In the genomic region with DNA sequence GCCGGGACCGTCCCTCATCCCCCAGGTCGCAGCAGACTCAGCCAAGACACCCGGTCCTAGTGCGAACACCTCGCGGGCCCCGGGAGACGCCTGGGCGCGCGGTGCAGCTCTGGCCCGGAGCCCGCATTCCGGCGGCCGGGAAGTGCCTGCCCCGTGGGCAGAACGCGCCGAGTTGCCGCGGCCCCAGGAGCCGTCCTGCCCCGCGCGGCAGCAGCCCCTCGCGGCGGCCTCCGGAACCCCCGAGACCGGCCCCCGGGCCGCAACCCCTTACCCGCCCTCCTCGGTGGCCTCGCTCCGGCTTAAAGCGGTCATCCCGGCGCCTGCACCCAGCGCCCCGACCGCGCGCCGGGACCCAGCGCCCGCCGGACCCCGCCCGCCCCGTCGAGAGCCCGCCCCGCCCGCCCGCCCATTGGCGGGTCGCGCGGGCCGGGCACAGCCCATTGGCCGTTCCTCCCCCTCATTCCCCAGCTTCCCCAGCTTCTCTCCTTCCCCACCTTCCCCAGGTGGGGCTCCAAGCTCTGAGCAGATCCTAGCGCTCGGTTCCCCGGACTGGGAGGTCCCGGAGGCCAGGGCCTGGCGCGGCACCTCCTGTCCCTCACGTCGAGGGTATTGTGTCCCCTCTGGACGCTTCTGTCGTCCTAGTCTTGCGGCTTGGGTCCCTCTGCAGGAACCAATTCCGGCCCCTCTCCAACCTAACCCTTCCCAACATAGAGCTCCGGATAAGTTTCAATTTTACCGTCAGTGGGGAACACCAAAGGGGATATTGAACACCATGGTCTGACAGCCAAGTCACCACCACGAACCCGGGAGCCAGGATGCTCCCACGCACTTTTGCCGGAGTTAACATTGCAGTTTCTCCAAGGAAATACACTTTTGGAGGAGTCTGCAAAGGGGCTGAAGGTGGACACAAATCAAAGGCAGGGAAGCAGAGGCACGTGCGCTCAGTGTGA, we compare ENCODE assay signal across 8 cellular contexts. TPM values are rescaled to one million over a fixed set of nuclear protein-coding genes. Genes with fewer than 3 reads are reported as not detected.
DNase-seq lines count a peak whose midpoint lies in the region; ATAC-seq and TF ChIP-seq lines count a peak whose summit lies in the region.

A gene (minus strand): TSS at position 328 of the 950 bp plus-strand sequence.

- TF ChIP-seq CTCF in AG04450 (IDR thresholded peaks at IDR 0.05; ENCODE audit: low read depth, low read length) (no peak), RWPE2 (IDR thresholded peaks at IDR 0.05; ENCODE audit: poor library complexity, severe bottlenecking) (peak; percentile 9), lower lobe of right lung (IDR thresholded peaks at IDR 0.05) (no peak)

- H3K27me3 ChIP-seq in AG04450 (ENCODE audit: control insufficient read depth, insufficient read depth, low read length) (no peaks in the 10 kb centered on the region), RWPE2 (ENCODE audit: insufficient read depth, poor library complexity, severe bottlenecking) (no peaks in the 10 kb centered on the region), lower lobe of right lung (ENCODE audit: low read depth) (peaks cover 12% of the 10 kb centered on the region)

- H3K9me3 ChIP-seq in AG04450 (ENCODE audit: control insufficient read depth, insufficient read depth, low read length) = no peaks in the 10 kb centered on the region; the same call in 1 of the 2 replicates
- H3K9me3 ChIP-seq in RWPE2 (ENCODE audit: severe bottlenecking) = no peaks in the 10 kb centered on the region
- H3K9me3 ChIP-seq in lower lobe of right lung = no peaks in the 10 kb centered on the region

- H3K36me3 Mint-ChIP-seq in dendritic cell treated with granulocyte-macrophage colony-stimulating factor and Interleukin-4, amounts not matched to agents 40 ng/mL and 50 ng/mL, for 4 days (ENCODE audit: low read depth) = peaks cover 51% of the 10 kb centered on the region
- peaks cover 39 to 47% of the 10 kb centered on the region in 2 donors for H3K36me3 Mint-ChIP-seq in stimulated activated naive B cell treated with anti-CD40 and anti-IgM and Interleukin-4, amounts not matched to agents 10 μg/mL and 1 μg/mL and 100 μg/mL, for 72 hours

- ATAC-seq in GM19395 (IDR thresholded peaks at IDR 0.05; ENCODE audit: unreplicated experiment) = peak; percentile 48
- peak; percentile 77 for ATAC-seq in RWPE2 (ENCODE audit: low read depth)
- peak; percentile 78 for ATAC-seq in lower lobe of right lung
- ATAC-seq in stimulated activated naive B cell treated with anti-CD40 and anti-IgM and Interleukin-4, amounts not matched to agents 10 μg/mL and 1 μg/mL and 100 μg/mL, for 72 hours (replicated peaks) = peak; percentile 18 to 27
- ATAC-seq in HG02870 (IDR thresholded peaks at IDR 0.05; ENCODE audit: unreplicated experiment) = no peak

- no peaks in the 10 kb centered on the region for H3K9me3 Mint-ChIP-seq in dendritic cell treated with granulocyte-macrophage colony-stimulating factor and Interleukin-4, amounts not matched to agents 40 ng/mL and 50 ng/mL, for 4 days
- no peaks in the 10 kb centered on the region for H3K9me3 Mint-ChIP-seq in stimulated activated naive B cell treated with anti-CD40 and anti-IgM and Interleukin-4, amounts not matched to agents 10 μg/mL and 1 μg/mL and 100 μg/mL, for 72 hours

- peak within 1 kb of the TSS; percentile 32; the same call in 1 of the 2 replicates for H3K4me3 ChIP-seq in AG04450 (ENCODE audit: low read depth, low read length)
- peak within 1 kb of the TSS; percentile 47 for H3K4me3 ChIP-seq in RWPE2 (ENCODE audit: severe bottlenecking)
- peak within 1 kb of the TSS; percentile 57 for H3K4me3 ChIP-seq in lower lobe of right lung

- H3K27ac Mint-ChIP-seq in dendritic cell treated with granulocyte-macrophage colony-stimulating factor and Interleukin-4, amounts not matched to agents 40 ng/mL and 50 ng/mL, for 4 days = peak within 1 kb of the TSS; percentile 61
- peak within 1 kb of the TSS; percentile 95 for H3K27ac Mint-ChIP-seq in stimulated activated naive B cell treated with anti-CD40 and anti-IgM and Interleukin-4, amounts not matched to agents 10 μg/mL and 1 μg/mL and 100 μg/mL, for 72 hours

- H3K27ac ChIP-seq in AG04450 (ENCODE audit: low read depth, low read length) = peak within 1 kb of the TSS; percentile 21
- peak within 1 kb of the TSS; percentile 91 for H3K27ac ChIP-seq in RWPE2 (ENCODE audit: poor library complexity, severe bottlenecking)
- H3K27ac ChIP-seq in lower lobe of right lung = peak within 1 kb of the TSS; percentile 84

- H3K27me3 Mint-ChIP-seq in dendritic cell treated with granulocyte-macrophage colony-stimulating factor and Interleukin-4, amounts not matched to agents 40 ng/mL and 50 ng/mL, for 4 days = peaks cover 36% of the 10 kb centered on the region
- peaks cover 17 to 25% of the 10 kb centered on the region in 2 donors for H3K27me3 Mint-ChIP-seq in stimulated activated naive B cell treated with anti-CD40 and anti-IgM and Interleukin-4, amounts not matched to agents 10 μg/mL and 1 μg/mL and 100 μg/mL, for 72 hours

- CTCF ChIA-PET in AG04450 (lab: Charles Lee) = interaction anchor here (0.6 to 3.9 kb wide), 5 partner anchors 20 to 40 kb away, joined by 3 to 13 read pairs (median 4); a partner anchor contains a TSS

- H3K4me1 ChIP-seq in RWPE2 (ENCODE audit: insufficient read depth, poor library complexity, severe bottlenecking) = peaks cover 3% of the 10 kb centered on the region
- H3K4me1 ChIP-seq in lower lobe of right lung = peaks cover 29% of the 10 kb centered on the region

- DNase-seq in AG04450 (ENCODE audit: low read depth, low spot score) (no peak), RWPE2 (ENCODE audit: low spot score) (peak; percentile 92), lower lobe of right lung (peak; percentile 72), COLO829 (ENCODE audit: low spot score) (no peak)
- DNase-seq in stimulated activated naive B cell treated with anti-CD40 and anti-IgM and Interleukin-4, amounts not matched to agents 10 μg/mL and 1 μg/mL and 100 μg/mL, for 72 hours = no peak

- H3K36me3 ChIP-seq in RWPE2 (ENCODE audit: low read depth) (peaks cover 45% of the 10 kb centered on the region), lower lobe of right lung (peaks cover 41% of the 10 kb centered on the region)

- intact Hi-C loops in dendritic cell treated with granulocyte-macrophage colony-stimulating factor and Interleukin-4, amounts not matched to agents 40 ng/mL and 50 ng/mL, for 4 days (cut with micrococcal nuclease) = loop anchor here (5.0 kb wide), 3 partner anchors 35 to 90 kb away; a partner anchor contains a TSS
- intact Hi-C loops in lower lobe of right lung (cut with DNase I) = loop anchor here (10.0 kb wide), 1 partner anchor 67 kb away; no protein-coding TSS in a partner anchor

- POLR2A ChIA-PET in AG04450 (lab: Yijun Ruan, JAX) = interaction anchor here (0.6 to 1.6 kb wide), 4 partner anchors 29 to 334 kb away, joined by 3 to 5 read pairs (median 4); no protein-coding TSS in a partner anchor

- H3K4me1 Mint-ChIP-seq in dendritic cell treated with granulocyte-macrophage colony-stimulating factor and Interleukin-4, amounts not matched to agents 40 ng/mL and 50 ng/mL, for 4 days (ENCODE audit: low read depth) = peaks cover 52% of the 10 kb centered on the region
- peaks cover 33 to 49% of the 10 kb centered on the region in 2 donors for H3K4me1 Mint-ChIP-seq in stimulated activated naive B cell treated with anti-CD40 and anti-IgM and Interleukin-4, amounts not matched to agents 10 μg/mL and 1 μg/mL and 100 μg/mL, for 72 hours

- H3K4me3 Mint-ChIP-seq in dendritic cell treated with granulocyte-macrophage colony-stimulating factor and Interleukin-4, amounts not matched to agents 40 ng/mL and 50 ng/mL, for 4 days = peak within 1 kb of the TSS; percentile 78
- peak within 1 kb of the TSS; percentile 82 to 86 for H3K4me3 Mint-ChIP-seq in stimulated activated naive B cell treated with anti-CD40 and anti-IgM and Interleukin-4, amounts not matched to agents 10 μg/mL and 1 μg/mL and 100 μg/mL, for 72 hours

RNA-seq across cellular contexts. Expression of the gene that starts here (rescaled TPM):
- polyA plus RNA-seq in AG04450 (2011; rRNA removed) = 0.30 and 0.32 TPM in 2 replicates
- polyA minus RNA-seq in AG04450 (2011; rRNA and poly(A)+ RNA removed) = not detected in 2 replicates
- 29.3 TPM for total RNA-seq in lower lobe of right lung

Comparison
In these comparisons a context has a peak if more than half of its experiments do, and no peak if none do; other contexts are left out.
1. DNase-seq: peak in RWPE2 (single experiment) and lower lobe of right lung (single experiment); none in AG04450 (single experiment), stimulated activated naive B cell treated with anti-CD40 and anti-IgM and Interleukin-4, amounts not matched to agents 10 μg/mL and 1 μg/mL and 100 μg/mL, for 72 hours (single experiment) and COLO829 (single experiment).
2. H3K27ac ChIP-seq: peak in every context shown above with its lines; median percentile 91 in RWPE2; 84 in lower lobe of right lung; 21 in AG04450.
3. Peak in every context shown above with its lines, with median percentiles within 50 percentile points of each other: H3K4me3 ChIP-seq.